Comparison of ENCODE assay signal across 15 cellular contexts in the genomic region with DNA sequence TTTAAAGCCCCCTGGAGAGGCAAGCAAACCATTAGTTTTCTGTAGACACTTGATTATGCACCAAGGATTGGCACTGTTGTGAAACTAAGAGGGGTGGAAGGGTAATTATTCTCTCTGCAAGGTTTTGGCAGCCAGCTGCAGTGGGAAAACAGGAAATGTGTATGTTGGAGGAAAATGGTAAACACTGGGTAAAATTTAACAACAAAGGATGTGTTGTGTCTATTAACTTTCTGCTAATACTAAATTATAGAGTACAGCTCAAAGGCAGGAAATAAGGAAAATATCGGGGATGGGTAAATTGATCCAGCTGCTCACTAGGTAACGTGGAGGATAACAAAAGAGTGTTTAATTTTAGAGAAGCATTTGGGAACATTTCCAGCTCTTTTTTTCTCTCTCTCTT. TPM values are rescaled to one million over a fixed set of nuclear protein-coding genes. Genes with fewer than 3 reads are reported as not detected.
DNase-seq lines count a peak whose midpoint lies in the region; ATAC-seq and TF ChIP-seq lines count a peak whose summit lies in the region.
"Had no signal": no experiment of that assay in that cellular context is flagged by ENCODE, and none has a peak within 500 bp of the region (broad histone marks: within the 10 kb centered on the region; RNA-seq: fewer than 3 reads in every experiment).

No MANE protein-coding gene starts in this region.

- peak; percentile 74 for ATAC-seq in left lobe of liver
- ATAC-seq in HG02678 (IDR thresholded peaks at IDR 0.05; ENCODE audit: unreplicated experiment) = no peak
- ATAC-seq in GM19463 (IDR thresholded peaks at IDR 0.05; ENCODE audit: unreplicated experiment) = no peak

- no peak for TF ChIP-seq CTCF in OCI-LY7 (conservative IDR thresholded peaks at IDR 0.05; ENCODE audit: low read length)

- H3K9me2 ChIP-seq in OCI-LY7 (ENCODE audit: insufficient read depth, low read length) = no peaks in the 10 kb centered on the region

- H4K20me1 ChIP-seq in OCI-LY7 (ENCODE audit: insufficient read depth, low read length) = no peaks in the 10 kb centered on the region

- H3K79me2 ChIP-seq in OCI-LY7 (ENCODE audit: insufficient read depth, low read depth, low read length) = no peaks in the 10 kb centered on the region

- DNase-seq in DMS79 (lab: John Stamatoyannopoulos, UW) = peak; percentile 57
- peak; percentile 40 to 56 for DNase-seq in NCI-H1930 (lab: John Stamatoyannopoulos, UW)
- DNase-seq in OCI-LY7 (ENCODE audit: low spot score) = no peak
- DNase-seq in left lobe of liver (ENCODE audit: low spot score) = no peak
- DNase-seq in activated effector memory CD4-positive, alpha-beta T cell treated with Interleukin-2 at 50 U/mL for 16 hours = no peak
- DNase-seq in activated CD8-positive, alpha-beta memory T cell treated with anti-CD3 and anti-CD28 coated beads, Interleukin-2, amount 50 U/mL, for 4 hours = no peak
- DNase-seq: AML-193; islet precursor cell; NCI-H524 treated with DMSO at 0.1 percent for 48 hours; nucleus accumbens; stimulated activated CD4-positive, alpha-beta T cell treated with anti-CD3 and anti-CD28 coated beads, Interleukin-4, amount 100 ng/mL, for 1 hour; stimulated activated CD8-positive, alpha-beta memory T cell treated with anti-CD3 and anti-CD28 coated beads, Interleukin-4, amount 100 ng/mL, for 48 hours; WERI-Rb-1 had no signal

- no peak overlapping the region for H3K4me2 ChIP-seq in OCI-LY7 (ENCODE audit: low read length)

- no peak overlapping the region for H3K27ac ChIP-seq in OCI-LY7 (ENCODE audit: low read depth, low read length, poor library complexity, severe bottlenecking)
- H3K27ac ChIP-seq: WERI-Rb-1 had no signal

- CTCF ChIA-PET in OCI-LY7 (lab: Charles Lee; ENCODE audit: unreplicated experiment) = no interaction called here

- no peak overlapping the region for H3K4me3 ChIP-seq in OCI-LY7 (ENCODE audit: low read depth, low read length, poor library complexity, severe bottlenecking)

- TSS peak; percentile 45 for BruUV-seq in OCI-LY7 (replicated peaks; lab: Mats Ljungman, UMichigan)

- intact Hi-C loops in OCI-LY7 (cut with micrococcal nuclease; ENCODE audit: unreplicated experiment) = no loop called here

- no peak overlapping the region for H2AFZ ChIP-seq in OCI-LY7 (ENCODE audit: low read length)

- H3K36me3 ChIP-seq in OCI-LY7 (ENCODE audit: insufficient read depth, low read length) = peaks cover 17% of the 10 kb centered on the region

- POLR2A ChIA-PET in OCI-LY7 (lab: Charles Lee) = interaction anchor here (0.6 kb wide), 1 partner anchor 144 kb away, joined by 3 read pairs; no protein-coding TSS in a partner anchor

- H3K9me3 ChIP-seq in OCI-LY7 (ENCODE audit: low read length) = no peaks in the 10 kb centered on the region

- no peaks in the 10 kb centered on the region for H3K4me1 ChIP-seq in OCI-LY7 (ENCODE audit: insufficient read depth, low read length, poor library complexity, severe bottlenecking)

RNA-seq across cellular contexts. Expression of gene TANGO6, which starts 41.5 kb away (rescaled TPM):
- 17.3 and 22.8 TPM in 2 replicates for total RNA-seq in OCI-LY7 (2014; rRNA removed; shearing (Covaris generic))
- 22.7 and 27.3 TPM in 2 replicates for total RNA-seq in OCI-LY7 (2022)
- total RNA-seq in left lobe of liver = 12.2 TPM

Comparison
In these comparisons a context has a peak if more than half of its experiments do, and no peak if none do; other contexts are left out.
1. DNase-seq: peak in DMS79 (single experiment) and NCI-H1930 (2 of 2); none in OCI-LY7 (single experiment), left lobe of liver (single experiment), activated effector memory CD4-positive, alpha-beta T cell treated with Interleukin-2 at 50 U/mL for 16 hours (single experiment) and activated CD8-positive, alpha-beta memory T cell treated with anti-CD3 and anti-CD28 coated beads, Interleukin-2, amount 50 U/mL, for 4 hours (single experiment).